ENCODE assay signal across 19 cellular contexts in genomic region chr10:72418679-72419078, GRCh38.
DNase-seq lines count a peak whose midpoint lies in the region; ATAC-seq, FAIRE-seq and TF ChIP-seq lines count a peak whose summit lies in the region.
"Had no signal": no experiment of that assay in that cellular context is flagged by ENCODE, and none has a peak within 500 bp of the region (broad histone marks: within the 10 kb centered on the region; RNA-seq: fewer than 3 reads in every experiment).

No MANE protein-coding gene starts in this region.

- no peak for TF ChIP-seq RAD21 in K562 (CRISPR knock-in tag; conservative IDR thresholded peaks at IDR 0.05 in 1 of 2, IDR thresholded peaks at IDR 0.05 in 1 of 2)

- no TSS peak for BruUV-seq in K562 (replicated peaks; lab: Mats Ljungman, UMichigan)

- CTCF ChIA-PET in HEK293 (lab: Yijun Ruan, JAX): interaction anchor here (0.5 kb wide), 1 partner anchor 81 kb away, joined by 3 read pairs; no protein-coding TSS in a partner anchor
- CTCF ChIA-PET in K562 (lab: Yijun Ruan, JAX; ENCODE audit: low intra/inter-chr PET ratio): no interaction called here

- H3K36me3 Mint-ChIP-seq in neural progenitor cell: peaks cover 25% of the 10 kb centered on the region
- H3K36me3 Mint-ChIP-seq in stimulated activated memory B cell treated with anti-CD40 and anti-IgM and Interleukin-4, amounts not matched to agents 10 μg/mL and 1 μg/mL and 100 μg/mL, for 72 hours: peaks cover 92% of the 10 kb centered on the region

- TF ChIP-seq EP300 in K562 (IDR thresholded peaks at IDR 0.05; ENCODE audit: low read length) (no peak), suprapubic skin (IDR thresholded peaks at IDR 0.05) (no peak), stomach (IDR thresholded peaks at IDR 0.05) (no peak)

- H4K20me1 ChIP-seq in K562 (replicated peaks; ENCODE audit: control insufficient read depth, insufficient read depth, low read length) (no peaks in the 10 kb centered on the region), neural progenitor cell (ENCODE audit: low read depth) (no peaks in the 10 kb centered on the region)

- H2AFZ ChIP-seq in K562 (ENCODE audit: low read depth, low read length) (no peak overlapping the region), neural progenitor cell (replicated peaks) (no peak overlapping the region)

- H3K4me3 Mint-ChIP-seq in neural progenitor cell: no peak overlapping the region
- H3K4me3 Mint-ChIP-seq in stimulated activated memory B cell treated with anti-CD40 and anti-IgM and Interleukin-4, amounts not matched to agents 10 μg/mL and 1 μg/mL and 100 μg/mL, for 72 hours: no peak overlapping the region
- H3K4me3 Mint-ChIP-seq: CD4-positive, alpha-beta memory T cell; H9 had no signal

- H3K27ac Mint-ChIP-seq in neural progenitor cell: no peak overlapping the region
- no peak overlapping the region for H3K27ac Mint-ChIP-seq in stimulated activated memory B cell treated with anti-CD40 and anti-IgM and Interleukin-4, amounts not matched to agents 10 μg/mL and 1 μg/mL and 100 μg/mL, for 72 hours

- FAIRE-seq in K562 (lab: Jason Lieb, UNC): no peak
- FAIRE-seq: A204.1, D721Med, G401.6, GM19239 had no signal

- intact Hi-C loops in K562 (cut with micrococcal nuclease) (no loop called here), stomach (cut with DNase I; ENCODE audit: low total_unique reads) (no loop called here)

- H3K79me2 ChIP-seq in K562 (ENCODE audit: control insufficient read depth, insufficient read depth, low read length) (no peaks in the 10 kb centered on the region), neural progenitor cell (ENCODE audit: low read depth) (no peaks in the 10 kb centered on the region)

- in situ Hi-C loops in K562 (cut with MboI): no loop called here

- H3K4me1 Mint-ChIP-seq in neural progenitor cell: peaks cover 13% of the 10 kb centered on the region
- H3K4me1 Mint-ChIP-seq in stimulated activated memory B cell treated with anti-CD40 and anti-IgM and Interleukin-4, amounts not matched to agents 10 μg/mL and 1 μg/mL and 100 μg/mL, for 72 hours: no peaks in the 10 kb centered on the region
- H3K4me1 Mint-ChIP-seq: CD4-positive, alpha-beta memory T cell had no signal

- no peaks in the 10 kb centered on the region for H3K9me3 ChIP-seq in HEK293 (ENCODE audit: control insufficient read depth, insufficient read depth, low read depth, low read length)
- no peaks in the 10 kb centered on the region for H3K9me3 ChIP-seq in K562 (replicated peaks; ENCODE audit: control insufficient read depth, insufficient read depth, low read depth, low read length)
- H3K9me3 ChIP-seq in neural progenitor cell (ENCODE audit: low read depth): peaks cover 4% of the 10 kb centered on the region
- H3K9me3 ChIP-seq in suprapubic skin: no peaks in the 10 kb centered on the region
- peaks cover 0 to 5% (median 0%) of the 10 kb centered on the region in 4 donors for H3K9me3 ChIP-seq in stomach
- H3K9me3 ChIP-seq: BE2C had no signal

- H3K9ac ChIP-seq in K562 (ENCODE audit: insufficient read depth in 1 of 2, low read depth in 2 of 2, low read length in 2 of 2): no peak overlapping the region
- no peak overlapping the region for H3K9ac ChIP-seq in neural progenitor cell

- no peak overlapping the region for H3K4me2 ChIP-seq in K562 (ENCODE audit: insufficient read depth, low read length)
- H3K4me2 ChIP-seq in neural progenitor cell: no peak overlapping the region

- no peak overlapping the region for H3K27ac ChIP-seq in HEK293 (ENCODE audit: extremely low read depth, low read depth, low read length)
- H3K27ac ChIP-seq in K562 (ENCODE audit: extremely low read depth, low read depth, low read length): no peak overlapping the region
- peak overlapping the region; percentile 68 for H3K27ac ChIP-seq in neural progenitor cell
- no peak overlapping the region for H3K27ac ChIP-seq in suprapubic skin
- H3K27ac ChIP-seq in stomach: no peak overlapping the region
- H3K27ac ChIP-seq: C4-2B had no signal

- H3K4me1 ChIP-seq in HEK293 (ENCODE audit: control insufficient read depth, insufficient read depth, low read length) (no peaks in the 10 kb centered on the region; the same call in 1 of the 2 replicates), K562 (replicated peaks in 1 of 2; ENCODE audit: control insufficient read depth in 2 of 2, insufficient read depth in 2 of 2, low read length in 2 of 2) (peaks cover 0 to 2% of the 10 kb centered on the region in 2 experiments; a peak in 2 of 5 replicates), neural progenitor cell (peaks cover 29% of the 10 kb centered on the region), suprapubic skin (no peaks in the 10 kb centered on the region), stomach (no peaks in the 10 kb centered on the region)
- H3K4me1 ChIP-seq: BE2C had no signal

- H3F3A ChIP-seq in neural progenitor cell (ENCODE audit: low read depth): peaks cover 21% of the 10 kb centered on the region

- TF ChIP-seq CTCF in HEK293 (tag by site-specific recombination; IDR thresholded peaks at IDR 0.05) (no peak), K562 (IDR thresholded peaks at IDR 0.05 in 2 of 3, conservative IDR thresholded peaks at IDR 0.05 in 1 of 3; ENCODE audit: insufficient read depth in 2 of 3, low read depth in 1 of 3, low read length in 3 of 3) (no peak), neural progenitor cell (IDR thresholded peaks at IDR 0.05) (no peak), suprapubic skin (IDR thresholded peaks at IDR 0.05) (no peak), stomach (IDR thresholded peaks at IDR 0.05) (no peak)

- no peaks in the 10 kb centered on the region for H3K27me3 ChIP-seq in K562 (ENCODE audit: control insufficient read depth in 2 of 2, insufficient read depth in 2 of 2, low read length in 2 of 2)
- H3K27me3 ChIP-seq in neural progenitor cell: no peaks in the 10 kb centered on the region
- no peaks in the 10 kb centered on the region for H3K27me3 ChIP-seq in suprapubic skin
- H3K27me3 ChIP-seq in stomach: no peaks in the 10 kb centered on the region
- H3K27me3 ChIP-seq: BE2C had no signal

- TF ChIP-seq POLR2A in K562 (conservative IDR thresholded peaks at IDR 0.05): no peak
- no peak for TF ChIP-seq POLR2A in suprapubic skin (IDR thresholded peaks at IDR 0.05)
- no peak for TF ChIP-seq POLR2A in stomach (IDR thresholded peaks at IDR 0.05)

- H3K9me3 Mint-ChIP-seq in neural progenitor cell: peaks cover 2% of the 10 kb centered on the region
- peaks cover 16% of the 10 kb centered on the region for H3K9me3 Mint-ChIP-seq in stimulated activated memory B cell treated with anti-CD40 and anti-IgM and Interleukin-4, amounts not matched to agents 10 μg/mL and 1 μg/mL and 100 μg/mL, for 72 hours

- H3K4me3 ChIP-seq in HEK293 (ENCODE audit: low read depth, low read length) (no peak overlapping the region), K562 (no peak overlapping the region), neural progenitor cell (no peak overlapping the region), suprapubic skin (no peak overlapping the region), stomach (no peak overlapping the region)

- no peak for ATAC-seq in K562
- no peak for ATAC-seq in stimulated activated memory B cell treated with anti-CD40 and anti-IgM and Interleukin-4, amounts not matched to agents 10 μg/mL and 1 μg/mL and 100 μg/mL, for 72 hours

- H3K27me3 Mint-ChIP-seq in neural progenitor cell (ENCODE audit: insufficient read depth, low read depth): peaks cover 2% of the 10 kb centered on the region
- no peaks in the 10 kb centered on the region for H3K27me3 Mint-ChIP-seq in stimulated activated memory B cell treated with anti-CD40 and anti-IgM and Interleukin-4, amounts not matched to agents 10 μg/mL and 1 μg/mL and 100 μg/mL, for 72 hours
- H3K27me3 Mint-ChIP-seq: CD4-positive, alpha-beta memory T cell had no signal

- H3K36me3 ChIP-seq in HEK293 (ENCODE audit: control insufficient read depth in 2 of 2, insufficient read depth in 1 of 2, low read length in 2 of 2) (peaks cover 0 to 17% of the 10 kb centered on the region in 2 experiments; a peak in 1 of 3 replicates), K562 (ENCODE audit: control insufficient read depth, insufficient read depth, low read length) (peaks cover 4% of the 10 kb centered on the region; the same call in 2 of the 3 replicates), neural progenitor cell (no peaks in the 10 kb centered on the region), suprapubic skin (peaks cover 31% of the 10 kb centered on the region), stomach (peaks cover 9 to 59% (median 48%) of the 10 kb centered on the region in 4 donors)
- H3K36me3 ChIP-seq: BE2C had no signal

- POLR2A ChIA-PET in HEK293 (lab: Yijun Ruan, JAX): no interaction called here
- POLR2A ChIA-PET in K562 (lab: Yijun Ruan, JAX): interaction anchor here (1.1 kb wide), 1 partner anchor 14 kb away, joined by 3 read pairs; no protein-coding TSS in a partner anchor

- 57% methylated on average over 3 of the region's 3 CpGs for WGBS in K562 (ENCODE audit: insufficient coverage, low coverage, missing lambda C conversion rate)
- 90% methylated on average over 3 of the region's 3 CpGs for WGBS in suprapubic skin
- WGBS in stomach, 5 donors: 58 to 76% (median 61%) methylated on average over 3 of the region's 3 CpGs

- no peaks in the 10 kb centered on the region for H3K9me1 ChIP-seq in K562 (ENCODE audit: control insufficient read depth, insufficient read depth, low read length)

- DNase-seq in NCI-H146 treated with DMSO at 0.1 percent for 48 hours (lab: John Stamatoyannopoulos, UW; ENCODE audit: unreplicated experiment) (peak; percentile 54), K562 (ENCODE audit: extremely low read depth in 1 of 4, low spot score in 3 of 4) (no peak), neural progenitor cell (ENCODE audit: low spot score) (no peak), suprapubic skin (ENCODE audit: low spot score in 2 of 2) (no peak), stomach (no peak)
- DNase-seq: BE2C; CD4-positive, alpha-beta memory T cell; DMS153; DMS79 treated with DMSO at 0.1 percent for 48 hours; EL; GOT3; H9 had no signal

TF ChIP-seq in HEK293, 187 proteins besides CTCF, POLR2A, EP300 and RAD21 (continues in another document):
- TF ChIP-seq SP7 (tag by site-specific recombination; IDR thresholded peaks at IDR 0.05) (peak; percentile 51; the same call in 1 of the 2 replicates), ZNF654 (tag by site-specific recombination; IDR thresholded peaks at IDR 0.05; ENCODE audit: low read depth) (no peak), ZNF223 (tag by site-specific recombination; IDR thresholded peaks at IDR 0.05) (no peak), ZNF394 (tag by site-specific recombination; IDR thresholded peaks at IDR 0.05; ENCODE audit: borderline replicate concordance) (no peak)

TF ChIP-seq in K562, 482 proteins besides CTCF, POLR2A, EP300 and RAD21 (continues in another document):
- no peak for TF ChIP-seq ZNF740 (CRISPR knock-in tag; IDR thresholded peaks at IDR 0.05)
- TF ChIP-seq ZNF740 (tag; IDR thresholded peaks at IDR 0.05): no peak
- no peak for TF ChIP-seq ZC3H11A (IDR thresholded peaks at IDR 0.05; ENCODE audit: low read depth, low read length)
